In the genomic region with DNA sequence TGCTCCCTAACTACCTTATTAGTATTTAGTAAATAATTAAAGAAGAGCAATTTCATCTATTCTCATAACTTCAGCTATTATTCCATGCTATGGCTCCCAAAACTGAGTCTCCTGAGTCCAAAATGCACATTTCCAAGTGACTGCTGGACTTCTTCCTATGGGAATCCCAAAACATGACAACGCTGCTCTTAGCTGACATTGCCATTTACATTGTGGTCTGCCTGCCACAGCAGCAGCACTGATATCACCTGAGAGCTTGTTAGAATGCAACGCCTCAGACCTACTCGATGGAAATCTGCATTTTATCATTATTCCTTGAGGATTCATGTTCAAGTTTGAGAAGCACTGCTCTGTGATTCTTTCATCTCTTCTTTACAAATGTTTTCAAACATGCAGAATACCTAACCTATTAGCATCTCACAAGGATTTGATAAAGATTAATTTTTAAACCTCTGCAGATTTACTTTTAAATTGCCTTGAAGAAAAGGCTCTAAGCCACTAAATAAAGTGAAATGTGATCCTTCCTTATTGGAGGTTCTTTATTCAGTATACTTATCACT, we compare ENCODE assay signal across 21 cellular contexts.
DNase-seq lines count a peak whose midpoint lies in the region; ATAC-seq, FAIRE-seq and TF ChIP-seq lines count a peak whose summit lies in the region.
"Had no signal": no experiment of that assay in that cellular context is flagged by ENCODE, and none has a peak within 500 bp of the region (broad histone marks: within the 10 kb centered on the region; RNA-seq: fewer than 3 reads in every experiment).

No MANE protein-coding gene starts in this region.

- H3K27me3 ChIP-seq in WERI-Rb-1 (ENCODE audit: insufficient read depth, low read depth, severe bottlenecking), result no peaks in the 10 kb centered on the region

- no peaks in the 10 kb centered on the region for H3K9me3 ChIP-seq in WERI-Rb-1 (ENCODE audit: severe bottlenecking)

- peak; percentile 49 for FAIRE-seq in islet of Langerhans (lab: Jason Lieb, UNC)
- FAIRE-seq: GM12878 had no signal

- no peak overlapping the region for H3K27ac ChIP-seq in WERI-Rb-1
- H3K27ac ChIP-seq: GM23248, PC-9 had no signal

- no peak overlapping the region for H3K4me3 Mint-ChIP-seq in activated T-cell treated with anti-CD3 and anti-CD28 coated beads, Interleukin-2, amount 50 U/mL, for 72 hours
- H3K4me3 Mint-ChIP-seq in progenitor cell of endocrine pancreas (ENCODE audit: low read depth) (no peak overlapping the region), immature natural killer cell (no peak overlapping the region)
- H3K4me3 Mint-ChIP-seq: B cell; CD4-positive, CD25-positive, alpha-beta regulatory T cell; T-cell had no signal

- DNase-seq in activated T-cell treated with anti-CD3 and anti-CD28 coated beads, Interleukin-2, amount 50 U/mL, for 72 hours, result no peak
- DNase-seq in activated T-cell treated with anti-CD3 and anti-CD28 coated beads for 4 hours, result no peak
- peak; percentile 36 to 80 for DNase-seq in NCI-H524 (lab: John Stamatoyannopoulos, UW)
- DNase-seq in progenitor cell of endocrine pancreas (ENCODE audit: low spot score, unreplicated experiment), result no peak
- no peak for DNase-seq in WERI-Rb-1
- no peak for DNase-seq in immature natural killer cell
- no peak for DNase-seq in stimulated activated CD4-positive, alpha-beta T cell treated with anti-CD3 and anti-CD28 coated beads, Interleukin-2, amount 100 ng/mL, for 24 hours
- DNase-seq: Calu3; CD4-positive, CD25-positive, alpha-beta regulatory T cell; GDM1; KG1; NCI-H1694; NCI-H2107; NCI-H345; NCI-H774; PC-9; T-cell had no signal

- H3K27ac Mint-ChIP-seq in activated T-cell treated with anti-CD3 and anti-CD28 coated beads, Interleukin-2, amount 50 U/mL, for 72 hours, result peak overlapping the region; percentile 14
- H3K27ac Mint-ChIP-seq in progenitor cell of endocrine pancreas, result peak overlapping the region; percentile 79
- H3K27ac Mint-ChIP-seq in immature natural killer cell, result peak overlapping the region in 3 of 6 donors; percentile 16 to 71 (median 24)
- H3K27ac Mint-ChIP-seq: B cell, T-cell had no signal

- H3K27me3 Mint-ChIP-seq in activated T-cell treated with anti-CD3 and anti-CD28 coated beads, Interleukin-2, amount 50 U/mL, for 72 hours (ENCODE audit: low read depth), result no peaks in the 10 kb centered on the region
- H3K27me3 Mint-ChIP-seq in progenitor cell of endocrine pancreas, result no peaks in the 10 kb centered on the region
- H3K27me3 Mint-ChIP-seq in immature natural killer cell (ENCODE audit: low read depth in 3 of 3), result no peaks in the 10 kb centered on the region
- H3K27me3 Mint-ChIP-seq: B cell; CD4-positive, CD25-positive, alpha-beta regulatory T cell; T-cell had no signal

- no peak overlapping the region for H3K4me3 ChIP-seq in WERI-Rb-1 (ENCODE audit: low read depth, low read length)
- H3K4me3 ChIP-seq: GM12878, GM23248, PC-9 had no signal

- no peak for ATAC-seq in activated T-cell treated with anti-CD3 and anti-CD28 coated beads, Interleukin-2, amount 50 U/mL, for 72 hours (replicated peaks in 1 of 2)
- ATAC-seq: T-cell had no signal

- TF ChIP-seq CTCF in progenitor cell of endocrine pancreas (IDR thresholded peaks at IDR 0.05; ENCODE audit: unreplicated experiment) (no peak), WERI-Rb-1 (IDR thresholded peaks at IDR 0.05; ENCODE audit: low read depth, low read length) (no peak)

- H3K4me1 Mint-ChIP-seq in activated T-cell treated with anti-CD3 and anti-CD28 coated beads, Interleukin-2, amount 50 U/mL, for 72 hours (ENCODE audit: low read depth), result no peaks in the 10 kb centered on the region
- peaks cover 49% of the 10 kb centered on the region for H3K4me1 Mint-ChIP-seq in progenitor cell of endocrine pancreas (ENCODE audit: low read depth)
- H3K4me1 Mint-ChIP-seq in immature natural killer cell, result peaks cover 10 to 17% of the 10 kb centered on the region in 2 donors
- H3K4me1 Mint-ChIP-seq: B cell had no signal

- no peaks in the 10 kb centered on the region for H3K36me3 Mint-ChIP-seq in activated T-cell treated with anti-CD3 and anti-CD28 coated beads, Interleukin-2, amount 50 U/mL, for 72 hours (ENCODE audit: insufficient read depth in 2 of 2)
- peaks cover 15% of the 10 kb centered on the region for H3K36me3 Mint-ChIP-seq in progenitor cell of endocrine pancreas (ENCODE audit: insufficient read depth)
- peaks cover 2 to 21% (median 11%) of the 10 kb centered on the region in 3 donors for H3K36me3 Mint-ChIP-seq in immature natural killer cell

- H3K9me3 Mint-ChIP-seq in activated T-cell treated with anti-CD3 and anti-CD28 coated beads, Interleukin-2, amount 50 U/mL, for 72 hours, result no peaks in the 10 kb centered on the region
- H3K9me3 Mint-ChIP-seq in progenitor cell of endocrine pancreas (ENCODE audit: low read depth) (peaks cover under 1% of the 10 kb centered on the region), immature natural killer cell (no peaks in the 10 kb centered on the region)
- H3K9me3 Mint-ChIP-seq: CD4-positive, CD25-positive, alpha-beta regulatory T cell; T-cell had no signal

- H3K36me3 ChIP-seq in WERI-Rb-1, result peaks cover under 1% of the 10 kb centered on the region; the same call in 1 of the 2 replicates

Comparison
In these comparisons a context has a peak if more than half of its experiments do, and no peak if none do; other contexts are left out.
1. DNase-seq: peak in NCI-H524 (2 of 2); none in activated T-cell treated with anti-CD3 and anti-CD28 coated beads, Interleukin-2, amount 50 U/mL, for 72 hours (0 of 2), activated T-cell treated with anti-CD3 and anti-CD28 coated beads for 4 hours (single experiment), progenitor cell of endocrine pancreas (single experiment), WERI-Rb-1 (single experiment), immature natural killer cell (0 of 3) and stimulated activated CD4-positive, alpha-beta T cell treated with anti-CD3 and anti-CD28 coated beads, Interleukin-2, amount 100 ng/mL, for 24 hours (0 of 2).